21 cellular contexts compared by ENCODE assay signal in the genomic region with DNA sequence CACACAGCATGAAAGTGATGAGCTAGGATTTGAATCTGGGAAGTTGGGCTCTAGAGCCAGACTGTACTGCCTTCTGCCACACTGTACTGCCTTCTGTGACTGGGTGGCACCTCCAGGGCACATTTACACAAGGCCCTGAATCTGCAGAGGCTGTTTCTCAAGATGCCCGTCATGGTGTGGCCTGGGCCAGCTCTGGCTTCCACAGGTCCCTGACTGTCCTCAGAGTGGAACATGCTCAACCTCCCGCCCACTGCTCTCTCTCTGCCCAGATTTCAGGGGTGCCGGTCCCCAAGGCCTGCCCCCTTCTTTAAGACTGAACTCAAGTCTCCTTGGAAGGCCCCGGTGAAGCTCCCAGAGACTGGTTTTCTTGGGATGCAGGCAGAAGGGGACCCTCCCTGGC.
"Had no signal": no experiment of that assay in that cellular context is flagged by ENCODE, and none has a peak within 500 bp of the region (broad histone marks: within the 10 kb centered on the region; RNA-seq: fewer than 3 reads in every experiment).

No MANE protein-coding gene starts in this region.

- FAIRE-seq: urothelium cell line had no signal

- H3K27ac ChIP-seq: ascending aorta, breast epithelium, coronary artery, esophagus muscularis mucosa, gastrocnemius medialis, tibial artery had no signal

- H3K4me3 Mint-ChIP-seq: activated CD4-positive, alpha-beta memory T cell treated with anti-CD3 and anti-CD28 coated beads, Interleukin-2, amount 10 ng/mL, durations not matched to agents 7 days and 5 days; activated CD4-positive, alpha-beta T cell treated with anti-CD3 and anti-CD28 coated beads, Interleukin-2, amount 10 ng/mL, durations not matched to agents 24 days and 14 days; activated CD8-positive, alpha-beta memory T cell treated with anti-CD3 and anti-CD28 coated beads, Interleukin-2, amount 10 ng/mL, durations not matched to agents 7 days and 5 days; activated naive CD4-positive, alpha-beta T cell treated with anti-CD3 and anti-CD28 coated beads, Interleukin-2, amount 50 U/mL, for 24 hours; nephron; stimulated activated naive CD8-positive, alpha-beta T cell treated with anti-CD3 and anti-CD28 coated beads, Interleukin-15, Interleukin-2, amounts not matched to agents 100 ng/mL and 50 ng/mL, for 24 hours; T-helper 17 cell had no signal

- H3K27me3 Mint-ChIP-seq: activated CD4-positive, alpha-beta memory T cell treated with anti-CD3 and anti-CD28 coated beads, Interleukin-2, amount 10 ng/mL, durations not matched to agents 7 days and 5 days; activated CD4-positive, alpha-beta T cell treated with anti-CD3 and anti-CD28 coated beads, Interleukin-2, amount 10 ng/mL, durations not matched to agents 24 days and 14 days; activated naive CD4-positive, alpha-beta T cell treated with anti-CD3 and anti-CD28 coated beads, Interleukin-2, amount 50 U/mL, for 24 hours had no signal

- ATAC-seq: activated CD4-positive, CD25-positive, alpha-beta regulatory T cell treated with anti-CD3 and anti-CD28 coated beads, Interleukin-2, amount 50 U/mL, for 24 hours; activated CD8-positive, alpha-beta memory T cell treated with anti-CD3 and anti-CD28 coated beads, Interleukin-2, amount 10 ng/mL, durations not matched to agents 7 days and 5 days; gastrocnemius medialis; T-helper 17 cell had no signal

- H3K4me3 ChIP-seq: adrenal gland, ascending aorta, breast epithelium, coronary artery, esophagus muscularis mucosa, gastrocnemius medialis, tibial artery had no signal

- H3K27me3 ChIP-seq: adrenal gland, ascending aorta, breast epithelium, esophagus muscularis mucosa, gastrocnemius medialis, tibial artery had no signal

- H3K4me1 ChIP-seq: ascending aorta, breast epithelium had no signal

- H3K27ac Mint-ChIP-seq: activated CD4-positive, alpha-beta memory T cell treated with anti-CD3 and anti-CD28 coated beads, Interleukin-2, amount 10 ng/mL, durations not matched to agents 7 days and 5 days; activated CD4-positive, alpha-beta T cell treated with anti-CD3 and anti-CD28 coated beads, Interleukin-2, amount 10 ng/mL, durations not matched to agents 24 days and 14 days; activated CD8-positive, alpha-beta memory T cell treated with anti-CD3 and anti-CD28 coated beads, Interleukin-2, amount 10 ng/mL, durations not matched to agents 7 days and 5 days; activated naive CD4-positive, alpha-beta T cell treated with anti-CD3 and anti-CD28 coated beads, Interleukin-2, amount 50 U/mL, for 24 hours; stimulated activated naive CD8-positive, alpha-beta T cell treated with anti-CD3 and anti-CD28 coated beads, Interleukin-15, Interleukin-2, amounts not matched to agents 100 ng/mL and 50 ng/mL, for 24 hours; T-helper 17 cell had no signal

- H3K9me3 ChIP-seq: adrenal gland, ascending aorta, breast epithelium, esophagus muscularis mucosa, gastrocnemius medialis, tibial artery had no signal

- H3K9me3 Mint-ChIP-seq: activated CD4-positive, alpha-beta memory T cell treated with anti-CD3 and anti-CD28 coated beads, Interleukin-2, amount 10 ng/mL, durations not matched to agents 7 days and 5 days; activated CD4-positive, alpha-beta T cell treated with anti-CD3 and anti-CD28 coated beads, Interleukin-2, amount 10 ng/mL, durations not matched to agents 24 days and 14 days; activated naive CD4-positive, alpha-beta T cell treated with anti-CD3 and anti-CD28 coated beads, Interleukin-2, amount 50 U/mL, for 24 hours; nephron; stimulated activated naive CD8-positive, alpha-beta T cell treated with anti-CD3 and anti-CD28 coated beads, Interleukin-15, Interleukin-2, amounts not matched to agents 100 ng/mL and 50 ng/mL, for 24 hours had no signal

- H3K36me3 ChIP-seq: breast epithelium, gastrocnemius medialis had no signal

- H3K4me1 Mint-ChIP-seq: activated CD4-positive, alpha-beta memory T cell treated with anti-CD3 and anti-CD28 coated beads, Interleukin-2, amount 10 ng/mL, durations not matched to agents 7 days and 5 days; activated CD4-positive, alpha-beta T cell treated with anti-CD3 and anti-CD28 coated beads, Interleukin-2, amount 10 ng/mL, durations not matched to agents 24 days and 14 days; activated CD8-positive, alpha-beta memory T cell treated with anti-CD3 and anti-CD28 coated beads, Interleukin-2, amount 10 ng/mL, durations not matched to agents 7 days and 5 days; activated naive CD4-positive, alpha-beta T cell treated with anti-CD3 and anti-CD28 coated beads, Interleukin-2, amount 50 U/mL, for 24 hours; T-helper 17 cell had no signal

- DNase-seq: activated CD4-positive, alpha-beta memory T cell treated with anti-CD3 and anti-CD28 coated beads, Interleukin-2, amount 10 ng/mL, durations not matched to agents 7 days and 5 days; activated CD4-positive, alpha-beta T cell treated with anti-CD3 and anti-CD28 coated beads, Interleukin-2, amount 10 ng/mL, durations not matched to agents 24 days and 14 days; activated CD8-positive, alpha-beta memory T cell treated with anti-CD3 and anti-CD28 coated beads, Interleukin-2, amount 10 ng/mL, durations not matched to agents 7 days and 5 days; activated gamma-delta T cell treated with Interleukin-2 at 50 U/mL for 16 hours; activated T-cell treated with anti-CD3 and anti-CD28 coated beads for 4 hours; gastrocnemius medialis; hypothalamus; stimulated activated CD4-positive, alpha-beta T cell treated with anti-CD3 and anti-CD28 coated beads, Interleukin-4, amount 100 ng/mL, for 24 hours; SW 1271; T-helper 17 cell had no signal
